2 cellular contexts compared by ENCODE assay signal in genomic region chr20:62685781-62686555, GRCh38.
TF ChIP-seq lines count a peak whose summit lies in the region.

No MANE protein-coding gene starts in this region.

TF ChIP-seq in IMR-90, 13 proteins besides CTCF, POLR2A, EP300 and RAD21:
- TF ChIP-seq MAZ (IDR thresholded peaks at IDR 0.05; ENCODE audit: borderline replicate concordance, low read depth, low read length) = no peak

TF ChIP-seq in GM12878, 131 proteins besides CTCF, POLR2A, EP300 and RAD21:
- 0 out of 2 replicates have a peak, but pooled peaks have one; percentile 4 for TF ChIP-seq SPI1 (IDR thresholded peaks at IDR 0.05; ENCODE audit: borderline replicate concordance, insufficient read depth, low read depth, low read length)
- no peak for TF ChIP-seq ZBTB33 (IDR thresholded peaks at IDR 0.05)
